In the genomic region with DNA sequence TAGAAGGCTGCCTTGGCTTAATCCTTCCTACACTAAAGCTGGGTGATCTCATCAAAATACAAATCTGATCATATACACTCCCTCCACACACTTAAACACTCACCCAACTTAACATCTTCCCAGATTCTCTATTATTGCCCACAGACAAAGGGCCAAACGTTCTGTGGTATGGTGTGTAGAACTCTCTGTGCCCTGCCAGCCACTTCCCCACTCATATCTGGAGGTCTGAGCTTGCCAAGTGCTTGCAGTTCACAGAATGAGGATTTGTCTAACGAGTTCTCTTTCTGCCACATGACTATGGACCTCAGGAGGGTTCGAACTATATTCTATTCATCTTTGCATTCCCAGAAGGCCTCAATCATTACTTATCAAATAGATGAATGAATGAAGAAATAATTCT, we compare ENCODE assay signal across 21 cellular contexts.
"Had no signal": no experiment of that assay in that cellular context is flagged by ENCODE, and none has a peak within 500 bp of the region (broad histone marks: within the 10 kb centered on the region; RNA-seq: fewer than 3 reads in every experiment).

No MANE protein-coding gene starts in this region.

- H3K9me3 Mint-ChIP-seq: nephron; stimulated activated effector memory CD8-positive, alpha-beta T cell treated with anti-CD3 and anti-CD28 coated beads, Interleukin-12 subunit alpha, Interleukin-12 subunit beta, amount 100 ng/mL, for 72 hours had no signal

- ATAC-seq: naive thymus-derived CD4-positive, alpha-beta T cell; stimulated activated effector memory CD8-positive, alpha-beta T cell treated with anti-CD3 and anti-CD28 coated beads, Interleukin-12 subunit alpha, Interleukin-12 subunit beta, amount 100 ng/mL, for 72 hours; stimulated activated naive CD8-positive, alpha-beta T cell treated with anti-CD3 and anti-CD28 coated beads, Interleukin-15, Interleukin-2, amounts not matched to agents 100 U/mL and 50 U/mL, for 24 hours had no signal

- H3K4me1 Mint-ChIP-seq: stimulated activated effector memory CD8-positive, alpha-beta T cell treated with anti-CD3 and anti-CD28 coated beads, Interleukin-12 subunit alpha, Interleukin-12 subunit beta, amount 100 ng/mL, for 72 hours had no signal

- H3K4me3 Mint-ChIP-seq: immature natural killer cell; naive thymus-derived CD4-positive, alpha-beta T cell; nephron; neural progenitor cell; stimulated activated effector memory CD8-positive, alpha-beta T cell treated with anti-CD3 and anti-CD28 coated beads, Interleukin-12 subunit alpha, Interleukin-12 subunit beta, amount 100 ng/mL, for 72 hours had no signal

- DNase-seq: dorsolateral prefrontal cortex; effector CD4-positive, alpha-beta T cell; head of caudate nucleus; hippocampal formation; immature natural killer cell; islet precursor cell; kidney glomerular epithelial cell; mesenchymal stem cell; midbrain; naive thymus-derived CD4-positive, alpha-beta T cell; right cardiac atrium; sigmoid colon; stimulated activated CD4-positive, alpha-beta T cell treated with anti-CD3 and anti-CD28 coated beads, Interleukin-2, amount 100 ng/mL, for 24 hours; stimulated activated CD4-positive, alpha-beta T cell treated with anti-CD3 and anti-CD28 coated beads, Interleukin-4, amount 100 ng/mL, for 24 hours; stimulated activated naive CD8-positive, alpha-beta T cell treated with anti-CD3 and anti-CD28 coated beads, Interleukin-15, Interleukin-2, amounts not matched to agents 100 U/mL and 50 U/mL, for 24 hours; substantia nigra; testis; upper lobe of left lung had no signal

- H3K27ac Mint-ChIP-seq: immature natural killer cell; naive thymus-derived CD4-positive, alpha-beta T cell; neural progenitor cell; stimulated activated effector memory CD8-positive, alpha-beta T cell treated with anti-CD3 and anti-CD28 coated beads, Interleukin-12 subunit alpha, Interleukin-12 subunit beta, amount 100 ng/mL, for 72 hours had no signal

- H3K36me3 Mint-ChIP-seq: immature natural killer cell; naive thymus-derived CD4-positive, alpha-beta T cell; neural progenitor cell; stimulated activated effector memory CD8-positive, alpha-beta T cell treated with anti-CD3 and anti-CD28 coated beads, Interleukin-12 subunit alpha, Interleukin-12 subunit beta, amount 100 ng/mL, for 72 hours had no signal
